Comparison of ENCODE assay signal across 1 cellular context in the genomic region with DNA sequence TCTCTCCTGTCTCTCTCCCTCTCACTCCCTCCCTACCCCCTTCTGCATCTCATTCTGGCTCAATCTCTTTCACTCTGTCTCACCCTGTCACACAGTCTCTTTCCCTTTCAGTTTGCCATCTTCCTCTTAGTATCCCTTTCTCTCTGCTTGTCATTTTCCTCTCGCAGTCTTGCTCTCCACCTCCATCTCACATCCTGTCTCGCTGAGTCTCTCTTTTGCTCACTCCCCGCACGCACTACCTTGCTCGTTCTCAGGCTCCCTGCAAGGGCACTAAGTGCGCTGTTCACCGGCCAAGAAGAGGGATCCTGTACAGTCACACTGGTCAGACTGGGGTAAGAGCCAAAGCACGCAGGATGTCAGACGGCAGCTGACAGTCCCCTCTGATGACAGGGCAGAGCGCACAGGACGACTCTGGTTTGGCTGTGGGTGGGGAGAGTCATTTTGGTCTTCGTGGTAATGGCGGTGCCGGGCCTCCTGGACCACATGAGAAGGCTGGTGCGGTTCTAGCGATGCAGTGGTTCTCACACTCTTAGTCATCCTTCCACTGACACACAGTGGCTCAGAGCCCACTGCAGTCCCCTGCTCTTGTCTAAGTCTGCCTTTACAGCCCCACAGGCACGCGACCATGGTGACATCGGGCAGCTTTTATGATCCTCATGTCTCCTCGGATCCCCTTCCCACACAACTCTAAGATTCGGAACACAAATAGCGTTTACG.
TF ChIP-seq lines count a peak whose summit lies in the region.

No MANE protein-coding gene starts in this region.

TF ChIP-seq in GM12878, 131 proteins besides CTCF, POLR2A, EP300 and RAD21 (continued from another document and continues in another):
- no peak for TF ChIP-seq NFXL1 (IDR thresholded peaks at IDR 0.05; ENCODE audit: borderline replicate concordance)
- no peak for TF ChIP-seq ZNF622 (IDR thresholded peaks at IDR 0.05)
- TF ChIP-seq, protein P1, sequence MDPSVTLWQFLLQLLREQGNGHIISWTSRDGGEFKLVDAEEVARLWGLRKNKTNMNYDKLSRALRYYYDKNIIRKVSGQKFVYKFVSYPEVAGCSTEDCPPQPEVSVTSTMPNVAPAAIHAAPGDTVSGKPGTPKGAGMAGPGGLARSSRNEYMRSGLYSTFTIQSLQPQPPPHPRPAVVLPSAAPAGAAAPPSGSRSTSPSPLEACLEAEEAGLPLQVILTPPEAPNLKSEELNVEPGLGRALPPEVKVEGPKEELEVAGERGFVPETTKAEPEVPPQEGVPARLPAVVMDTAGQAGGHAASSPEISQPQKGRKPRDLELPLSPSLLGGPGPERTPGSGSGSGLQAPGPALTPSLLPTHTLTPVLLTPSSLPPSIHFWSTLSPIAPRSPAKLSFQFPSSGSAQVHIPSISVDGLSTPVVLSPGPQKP (IDR thresholded peaks at IDR 0.05; ENCODE audit: low read depth, low read length): no peak
- TF ChIP-seq PAX8 (IDR thresholded peaks at IDR 0.05): no peak
- no peak for TF ChIP-seq RBBP5 (conservative IDR thresholded peaks at IDR 0.05)
- no peak for TF ChIP-seq RB1 (IDR thresholded peaks at IDR 0.05; ENCODE audit: borderline replicate concordance)
- no peak for TF ChIP-seq SP1 (IDR thresholded peaks at IDR 0.05; ENCODE audit: low read depth, low read length)
- no peak for TF ChIP-seq KLF5 (IDR thresholded peaks at IDR 0.05; ENCODE audit: partially characterized antibody)
- TF ChIP-seq, protein P2, sequence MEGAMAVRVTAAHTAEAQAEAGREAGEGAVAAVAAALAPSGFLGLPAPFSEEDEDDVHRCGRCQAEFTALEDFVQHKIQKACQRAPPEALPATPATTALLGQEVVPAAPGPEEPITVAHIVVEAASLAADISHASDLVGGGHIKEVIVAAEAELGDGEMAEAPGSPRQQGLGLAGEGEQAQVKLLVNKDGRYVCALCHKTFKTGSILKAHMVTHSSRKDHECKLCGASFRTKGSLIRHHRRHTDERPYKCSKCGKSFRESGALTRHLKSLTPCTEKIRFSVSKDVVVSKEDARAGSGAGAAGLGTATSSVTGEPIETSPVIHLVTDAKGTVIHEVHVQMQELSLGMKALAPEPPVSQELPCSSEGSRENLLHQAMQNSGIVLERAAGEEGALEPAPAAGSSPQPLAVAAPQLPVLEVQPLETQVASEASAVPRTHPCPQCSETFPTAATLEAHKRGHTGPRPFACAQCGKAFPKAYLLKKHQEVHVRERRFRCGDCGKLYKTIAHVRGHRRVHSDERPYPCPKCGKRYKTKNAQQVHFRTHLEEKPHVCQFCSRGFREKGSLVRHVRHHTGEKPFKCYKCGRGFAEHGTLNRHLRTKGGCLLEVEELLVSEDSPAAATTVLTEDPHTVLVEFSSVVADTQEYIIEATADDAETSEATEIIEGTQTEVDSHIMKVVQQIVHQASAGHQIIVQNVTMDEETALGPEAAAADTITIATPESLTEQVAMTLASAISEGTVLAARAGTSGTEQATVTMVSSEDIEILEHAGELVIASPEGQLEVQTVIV (IDR thresholded peaks at IDR 0.05; ENCODE audit: borderline replicate concordance, partially characterized antibody): no peak
- no peak for TF ChIP-seq BACH1 (IDR thresholded peaks at IDR 0.05; ENCODE audit: borderline replicate concordance)
- TF ChIP-seq YBX1 (IDR thresholded peaks at IDR 0.05): no peak
- TF ChIP-seq SMAD1 (IDR thresholded peaks at IDR 0.05; ENCODE audit: low read depth, partially characterized antibody): no peak
- TF ChIP-seq, protein P3, sequence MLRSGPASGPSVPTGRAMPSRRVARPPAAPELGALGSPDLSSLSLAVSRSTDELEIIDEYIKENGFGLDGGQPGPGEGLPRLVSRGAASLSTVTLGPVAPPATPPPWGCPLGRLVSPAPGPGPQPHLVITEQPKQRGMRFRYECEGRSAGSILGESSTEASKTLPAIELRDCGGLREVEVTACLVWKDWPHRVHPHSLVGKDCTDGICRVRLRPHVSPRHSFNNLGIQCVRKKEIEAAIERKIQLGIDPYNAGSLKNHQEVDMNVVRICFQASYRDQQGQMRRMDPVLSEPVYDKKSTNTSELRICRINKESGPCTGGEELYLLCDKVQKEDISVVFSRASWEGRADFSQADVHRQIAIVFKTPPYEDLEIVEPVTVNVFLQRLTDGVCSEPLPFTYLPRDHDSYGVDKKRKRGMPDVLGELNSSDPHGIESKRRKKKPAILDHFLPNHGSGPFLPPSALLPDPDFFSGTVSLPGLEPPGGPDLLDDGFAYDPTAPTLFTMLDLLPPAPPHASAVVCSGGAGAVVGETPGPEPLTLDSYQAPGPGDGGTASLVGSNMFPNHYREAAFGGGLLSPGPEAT (IDR thresholded peaks at IDR 0.05; ENCODE audit: low read depth): no peak
- no peak for TF ChIP-seq RAD51 (IDR thresholded peaks at IDR 0.05)
- TF ChIP-seq PML (IDR thresholded peaks at IDR 0.05; ENCODE audit: low read length): peak; percentile 52; the same call in 1 of the 2 replicates
- TF ChIP-seq CHD4 (IDR thresholded peaks at IDR 0.05): no peak
- no peak for TF ChIP-seq SMAD5 (IDR thresholded peaks at IDR 0.05; ENCODE audit: low read depth)
- TF ChIP-seq, protein P4, sequence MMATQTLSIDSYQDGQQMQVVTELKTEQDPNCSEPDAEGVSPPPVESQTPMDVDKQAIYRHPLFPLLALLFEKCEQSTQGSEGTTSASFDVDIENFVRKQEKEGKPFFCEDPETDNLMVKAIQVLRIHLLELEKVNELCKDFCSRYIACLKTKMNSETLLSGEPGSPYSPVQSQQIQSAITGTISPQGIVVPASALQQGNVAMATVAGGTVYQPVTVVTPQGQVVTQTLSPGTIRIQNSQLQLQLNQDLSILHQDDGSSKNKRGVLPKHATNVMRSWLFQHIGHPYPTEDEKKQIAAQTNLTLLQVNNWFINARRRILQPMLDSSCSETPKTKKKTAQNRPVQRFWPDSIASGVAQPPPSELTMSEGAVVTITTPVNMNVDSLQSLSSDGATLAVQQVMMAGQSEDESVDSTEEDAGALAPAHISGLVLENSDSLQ (IDR thresholded peaks at IDR 0.05): peak; percentile 31; the same call in 1 of the 2 replicates
- no peak for TF ChIP-seq FOXK2 (IDR thresholded peaks at IDR 0.05)
- TF ChIP-seq CREB1 (IDR thresholded peaks at IDR 0.05; ENCODE audit: low read depth): peak; percentile 62; the same call in 1 of the 2 replicates
- TF ChIP-seq, protein P5, sequence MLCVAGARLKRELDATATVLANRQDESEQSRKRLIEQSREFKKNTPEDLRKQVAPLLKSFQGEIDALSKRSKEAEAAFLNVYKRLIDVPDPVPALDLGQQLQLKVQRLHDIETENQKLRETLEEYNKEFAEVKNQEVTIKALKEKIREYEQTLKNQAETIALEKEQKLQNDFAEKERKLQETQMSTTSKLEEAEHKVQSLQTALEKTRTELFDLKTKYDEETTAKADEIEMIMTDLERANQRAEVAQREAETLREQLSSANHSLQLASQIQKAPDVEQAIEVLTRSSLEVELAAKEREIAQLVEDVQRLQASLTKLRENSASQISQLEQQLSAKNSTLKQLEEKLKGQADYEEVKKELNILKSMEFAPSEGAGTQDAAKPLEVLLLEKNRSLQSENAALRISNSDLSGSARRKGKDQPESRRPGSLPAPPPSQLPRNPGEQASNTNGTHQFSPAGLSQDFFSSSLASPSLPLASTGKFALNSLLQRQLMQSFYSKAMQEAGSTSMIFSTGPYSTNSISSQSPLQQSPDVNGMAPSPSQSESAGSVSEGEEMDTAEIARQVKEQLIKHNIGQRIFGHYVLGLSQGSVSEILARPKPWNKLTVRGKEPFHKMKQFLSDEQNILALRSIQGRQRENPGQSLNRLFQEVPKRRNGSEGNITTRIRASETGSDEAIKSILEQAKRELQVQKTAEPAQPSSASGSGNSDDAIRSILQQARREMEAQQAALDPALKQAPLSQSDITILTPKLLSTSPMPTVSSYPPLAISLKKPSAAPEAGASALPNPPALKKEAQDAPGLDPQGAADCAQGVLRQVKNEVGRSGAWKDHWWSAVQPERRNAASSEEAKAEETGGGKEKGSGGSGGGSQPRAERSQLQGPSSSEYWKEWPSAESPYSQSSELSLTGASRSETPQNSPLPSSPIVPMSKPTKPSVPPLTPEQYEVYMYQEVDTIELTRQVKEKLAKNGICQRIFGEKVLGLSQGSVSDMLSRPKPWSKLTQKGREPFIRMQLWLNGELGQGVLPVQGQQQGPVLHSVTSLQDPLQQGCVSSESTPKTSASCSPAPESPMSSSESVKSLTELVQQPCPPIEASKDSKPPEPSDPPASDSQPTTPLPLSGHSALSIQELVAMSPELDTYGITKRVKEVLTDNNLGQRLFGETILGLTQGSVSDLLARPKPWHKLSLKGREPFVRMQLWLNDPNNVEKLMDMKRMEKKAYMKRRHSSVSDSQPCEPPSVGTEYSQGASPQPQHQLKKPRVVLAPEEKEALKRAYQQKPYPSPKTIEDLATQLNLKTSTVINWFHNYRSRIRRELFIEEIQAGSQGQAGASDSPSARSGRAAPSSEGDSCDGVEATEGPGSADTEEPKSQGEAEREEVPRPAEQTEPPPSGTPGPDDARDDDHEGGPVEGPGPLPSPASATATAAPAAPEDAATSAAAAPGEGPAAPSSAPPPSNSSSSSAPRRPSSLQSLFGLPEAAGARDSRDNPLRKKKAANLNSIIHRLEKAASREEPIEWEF (IDR thresholded peaks at IDR 0.05; ENCODE audit: insufficient replicate concordance, low read depth, low read length): no peak
- TF ChIP-seq, protein P6, sequence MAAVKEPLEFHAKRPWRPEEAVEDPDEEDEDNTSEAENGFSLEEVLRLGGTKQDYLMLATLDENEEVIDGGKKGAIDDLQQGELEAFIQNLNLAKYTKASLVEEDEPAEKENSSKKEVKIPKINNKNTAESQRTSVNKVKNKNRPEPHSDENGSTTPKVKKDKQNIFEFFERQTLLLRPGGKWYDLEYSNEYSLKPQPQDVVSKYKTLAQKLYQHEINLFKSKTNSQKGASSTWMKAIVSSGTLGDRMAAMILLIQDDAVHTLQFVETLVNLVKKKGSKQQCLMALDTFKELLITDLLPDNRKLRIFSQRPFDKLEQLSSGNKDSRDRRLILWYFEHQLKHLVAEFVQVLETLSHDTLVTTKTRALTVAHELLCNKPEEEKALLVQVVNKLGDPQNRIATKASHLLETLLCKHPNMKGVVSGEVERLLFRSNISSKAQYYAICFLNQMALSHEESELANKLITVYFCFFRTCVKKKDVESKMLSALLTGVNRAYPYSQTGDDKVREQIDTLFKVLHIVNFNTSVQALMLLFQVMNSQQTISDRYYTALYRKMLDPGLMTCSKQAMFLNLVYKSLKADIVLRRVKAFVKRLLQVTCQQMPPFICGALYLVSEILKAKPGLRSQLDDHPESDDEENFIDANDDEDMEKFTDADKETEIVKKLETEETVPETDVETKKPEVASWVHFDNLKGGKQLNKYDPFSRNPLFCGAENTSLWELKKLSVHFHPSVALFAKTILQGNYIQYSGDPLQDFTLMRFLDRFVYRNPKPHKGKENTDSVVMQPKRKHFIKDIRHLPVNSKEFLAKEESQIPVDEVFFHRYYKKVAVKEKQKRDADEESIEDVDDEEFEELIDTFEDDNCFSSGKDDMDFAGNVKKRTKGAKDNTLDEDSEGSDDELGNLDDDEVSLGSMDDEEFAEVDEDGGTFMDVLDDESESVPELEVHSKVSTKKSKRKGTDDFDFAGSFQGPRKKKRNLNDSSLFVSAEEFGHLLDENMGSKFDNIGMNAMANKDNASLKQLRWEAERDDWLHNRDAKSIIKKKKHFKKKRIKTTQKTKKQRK (IDR thresholded peaks at IDR 0.05; ENCODE audit: low read depth, low read length): no peak
- TF ChIP-seq CREM (IDR thresholded peaks at IDR 0.05; ENCODE audit: low read depth): peak; percentile 80
- TF ChIP-seq, protein P7, sequence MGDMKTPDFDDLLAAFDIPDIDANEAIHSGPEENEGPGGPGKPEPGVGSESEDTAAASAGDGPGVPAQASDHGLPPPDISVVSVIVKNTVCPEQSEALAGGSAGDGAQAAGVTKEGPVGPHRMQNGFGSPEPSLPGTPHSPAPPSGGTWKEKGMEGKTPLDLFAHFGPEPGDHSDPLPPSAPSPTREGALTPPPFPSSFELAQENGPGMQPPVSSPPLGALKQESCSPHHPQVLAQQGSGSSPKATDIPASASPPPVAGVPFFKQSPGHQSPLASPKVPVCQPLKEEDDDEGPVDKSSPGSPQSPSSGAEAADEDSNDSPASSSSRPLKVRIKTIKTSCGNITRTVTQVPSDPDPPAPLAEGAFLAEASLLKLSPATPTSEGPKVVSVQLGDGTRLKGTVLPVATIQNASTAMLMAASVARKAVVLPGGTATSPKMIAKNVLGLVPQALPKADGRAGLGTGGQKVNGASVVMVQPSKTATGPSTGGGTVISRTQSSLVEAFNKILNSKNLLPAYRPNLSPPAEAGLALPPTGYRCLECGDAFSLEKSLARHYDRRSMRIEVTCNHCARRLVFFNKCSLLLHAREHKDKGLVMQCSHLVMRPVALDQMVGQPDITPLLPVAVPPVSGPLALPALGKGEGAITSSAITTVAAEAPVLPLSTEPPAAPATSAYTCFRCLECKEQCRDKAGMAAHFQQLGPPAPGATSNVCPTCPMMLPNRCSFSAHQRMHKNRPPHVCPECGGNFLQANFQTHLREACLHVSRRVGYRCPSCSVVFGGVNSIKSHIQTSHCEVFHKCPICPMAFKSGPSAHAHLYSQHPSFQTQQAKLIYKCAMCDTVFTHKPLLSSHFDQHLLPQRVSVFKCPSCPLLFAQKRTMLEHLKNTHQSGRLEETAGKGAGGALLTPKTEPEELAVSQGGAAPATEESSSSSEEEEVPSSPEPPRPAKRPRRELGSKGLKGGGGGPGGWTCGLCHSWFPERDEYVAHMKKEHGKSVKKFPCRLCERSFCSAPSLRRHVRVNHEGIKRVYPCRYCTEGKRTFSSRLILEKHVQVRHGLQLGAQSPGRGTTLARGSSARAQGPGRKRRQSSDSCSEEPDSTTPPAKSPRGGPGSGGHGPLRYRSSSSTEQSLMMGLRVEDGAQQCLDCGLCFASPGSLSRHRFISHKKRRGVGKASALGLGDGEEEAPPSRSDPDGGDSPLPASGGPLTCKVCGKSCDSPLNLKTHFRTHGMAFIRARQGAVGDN (IDR thresholded peaks at IDR 0.05): no peak
- no peak for TF ChIP-seq NRF1 (conservative IDR thresholded peaks at IDR 0.05; ENCODE audit: low read depth, low read length)
- TF ChIP-seq IRF4 (IDR thresholded peaks at IDR 0.05; ENCODE audit: low read depth, low read length): peak; percentile 96
- no peak for TF ChIP-seq SIN3A (IDR thresholded peaks at IDR 0.05; ENCODE audit: low read depth, low read length)
- TF ChIP-seq BCL11A (IDR thresholded peaks at IDR 0.05; ENCODE audit: low read depth, low read length): peak; percentile 89
- TF ChIP-seq CBFB (IDR thresholded peaks at IDR 0.05; ENCODE audit: low read depth): peak; percentile 100
- TF ChIP-seq FOXM1 (IDR thresholded peaks at IDR 0.05; ENCODE audit: low read depth, low read length): peak; percentile 92
- no peak; a peak in 1 of 4 replicates for TF ChIP-seq SRF (IDR thresholded peaks at IDR 0.05; ENCODE audit: low read depth in 2 of 2, low read length in 2 of 2)
- no peak for TF ChIP-seq SREBF1 (IDR thresholded peaks at IDR 0.05; ENCODE audit: low read length)
- TF ChIP-seq KAT2A (conservative IDR thresholded peaks at IDR 0.05; ENCODE audit: control insufficient read depth, low read depth, low read length): no peak
- peak; percentile 68 for TF ChIP-seq DPF2 (IDR thresholded peaks at IDR 0.05)
- TF ChIP-seq STAT1 (conservative IDR thresholded peaks at IDR 0.05): no peak
- peak; percentile 67; the same call in 1 of the 3 replicates for TF ChIP-seq POU2F2 (IDR thresholded peaks at IDR 0.05; ENCODE audit: borderline replicate concordance, low read depth, low read length)
- TF ChIP-seq ZNF24 (IDR thresholded peaks at IDR 0.05): no peak
- no peak for TF ChIP-seq KDM1A (IDR thresholded peaks at IDR 0.05; ENCODE audit: borderline replicate concordance)
